ENCODE assay signal across 8 cellular contexts in genomic region chr15:81265256-81265943, GRCh38. TPM values are rescaled to one million over a fixed set of nuclear protein-coding genes. Genes with fewer than 3 reads are reported as not detected.
DNase-seq lines count a peak whose midpoint lies in the region; ATAC-seq, FAIRE-seq and TF ChIP-seq lines count a peak whose summit lies in the region.

No MANE protein-coding gene starts in this region.

- POLR2A ChIA-PET in CD8-positive, alpha-beta T cell (lab: Charles Lee) = interaction anchor here (0.9 to 1.8 kb wide), 10 partner anchors 21 to 130 kb away, joined by 3 to 7 read pairs (median 4); no protein-coding TSS in a partner anchor
- POLR2A ChIA-PET in HepG2 (lab: Yijun Ruan, JAX) = no interaction called here

- H3K4me3 Mint-ChIP-seq in CD8-positive, alpha-beta T cell = peak overlapping the region; percentile 78
- peak overlapping the region; percentile 44 for H3K4me3 Mint-ChIP-seq in T-helper 2 cell treated with Interferon-gamma antibody and Interleukin-4, amounts not matched to agents 5 μg/mL and 100 μg/mL, for 36 hours

- H4K20me1 ChIP-seq in HepG2 (ENCODE audit: insufficient read depth, low read length) = no peaks in the 10 kb centered on the region

- TF ChIP-seq POLR2A in HepG2 (IDR thresholded peaks at IDR 0.05; ENCODE audit: insufficient read depth in 1 of 2, low read depth in 2 of 2, low read length in 2 of 2) (no peak), prostate gland (IDR thresholded peaks at IDR 0.05) (no peak)

- no peak overlapping the region for H3K4me3 ChIP-seq in CD8-positive, alpha-beta T cell (ENCODE audit: low read depth, low read length)
- H3K4me3 ChIP-seq in HepG2 (replicated peaks in 1 of 3; ENCODE audit: insufficient read depth in 1 of 3, low read depth in 2 of 3, low read length in 3 of 3) (no peak overlapping the region), prostate gland (no peak overlapping the region)

- H3K79me2 ChIP-seq in HepG2 (ENCODE audit: insufficient read depth, low read length) = no peaks in the 10 kb centered on the region

- intact Hi-C loops in CD8-positive, alpha-beta T cell (cut with DNase I, micrococcal nuclease) = loop anchor here (2.0 to 5.0 kb wide), 3 partner anchors 278 to 808 kb away; partner anchors contain the start of gene MESD (in 1 of the 2)
- intact Hi-C loops in HepG2 (cut with micrococcal nuclease; ENCODE audit: unreplicated experiment) = no loop called here
- intact Hi-C loops in prostate gland (cut with DNase I) = loop anchor here (2.0 to 5.0 kb wide), 2 partner anchors 159 to 288 kb away; no protein-coding TSS in a partner anchor

- H3K27me3 ChIP-seq in CD8-positive, alpha-beta T cell (ENCODE audit: insufficient read depth, low read length) = no peaks in the 10 kb centered on the region
- peaks cover 0 to 13% of the 10 kb centered on the region in 2 experiments; a peak in 3 of 5 replicates for H3K27me3 ChIP-seq in HepG2 (ENCODE audit: control insufficient read depth in 1 of 2, insufficient read depth in 2 of 2, low read length in 2 of 2)
- H3K27me3 ChIP-seq in prostate gland (replicated peaks; ENCODE audit: insufficient read depth) = peaks cover 4% of the 10 kb centered on the region

- H3K36me3 ChIP-seq in CD8-positive, alpha-beta T cell (ENCODE audit: insufficient read depth, low read length) = no peaks in the 10 kb centered on the region
- no peaks in the 10 kb centered on the region for H3K36me3 ChIP-seq in HepG2 (replicated peaks in 1 of 2; ENCODE audit: control insufficient read depth in 1 of 2, insufficient read depth in 2 of 2, low read length in 2 of 2)
- H3K36me3 ChIP-seq in prostate gland = no peaks in the 10 kb centered on the region

- H3K4me1 Mint-ChIP-seq in CD8-positive, alpha-beta T cell (ENCODE audit: low read depth) = peaks cover 47% of the 10 kb centered on the region
- peaks cover 28% of the 10 kb centered on the region for H3K4me1 Mint-ChIP-seq in T-helper 2 cell treated with Interferon-gamma antibody and Interleukin-4, amounts not matched to agents 5 μg/mL and 100 μg/mL, for 36 hours (ENCODE audit: low read depth)

- CTCF ChIA-PET in CD8-positive, alpha-beta T cell (lab: Charles Lee) = interaction anchor here (0.6 to 22.1 kb wide), 65 partner anchors 8 to 1899 kb away, joined by 3 to 498 read pairs (median 5); partner anchors contain the start of gene STARD5
- CTCF ChIA-PET in HepG2 (lab: Yijun Ruan, JAX; ENCODE audit: low intra/inter-chr PET ratio, low total read pairs) = interaction anchor here (1.0 to 2.4 kb wide), 3 partner anchors 110 to 288 kb away, joined by 6 to 47 read pairs (median 31); no protein-coding TSS in a partner anchor

- H3K27ac Mint-ChIP-seq in CD8-positive, alpha-beta T cell = no peak overlapping the region
- H3K27ac Mint-ChIP-seq in T-helper 2 cell treated with Interferon-gamma antibody and Interleukin-4, amounts not matched to agents 5 μg/mL and 100 μg/mL, for 36 hours = no peak overlapping the region

- no peak for FAIRE-seq in HepG2 (lab: Jason Lieb, UNC)

- no peaks in the 10 kb centered on the region for H3K27me3 Mint-ChIP-seq in CD8-positive, alpha-beta T cell (ENCODE audit: low read depth)
- H3K27me3 Mint-ChIP-seq in T-helper 2 cell treated with Interferon-gamma antibody and Interleukin-4, amounts not matched to agents 5 μg/mL and 100 μg/mL, for 36 hours (ENCODE audit: low read depth) = peaks cover 10% of the 10 kb centered on the region

- no peaks in the 10 kb centered on the region for H3K9me3 Mint-ChIP-seq in CD8-positive, alpha-beta T cell
- H3K9me3 Mint-ChIP-seq in T-helper 2 cell treated with Interferon-gamma antibody and Interleukin-4, amounts not matched to agents 5 μg/mL and 100 μg/mL, for 36 hours = no peaks in the 10 kb centered on the region

- no peak for TF ChIP-seq EP300 in HepG2 (IDR thresholded peaks at IDR 0.05; ENCODE audit: low read depth in 2 of 2, low read length in 2 of 2)
- no peak for TF ChIP-seq EP300 in HepG2 (CRISPR knock-in tag; IDR thresholded peaks at IDR 0.05; ENCODE audit: borderline replicate concordance)

- in situ Hi-C loops in HepG2 (cut with HindIII; ENCODE audit: extremely low pct_ligation_motif_present, low pct_unique_long_range_greater_than_20kb) = loop anchor here (5.0 kb wide), 2 partner anchors 103 to 158 kb away; no protein-coding TSS in a partner anchor

- BruUV-seq in HepG2 (replicated peaks; lab: Mats Ljungman, UMichigan) = no TSS peak

- peaks cover 29% of the 10 kb centered on the region for H3K4me1 ChIP-seq in CD8-positive, alpha-beta T cell (ENCODE audit: insufficient read depth, low read length)
- peaks cover 10% of the 10 kb centered on the region for H3K4me1 ChIP-seq in HepG2 (ENCODE audit: insufficient read depth, low read length)
- H3K4me1 ChIP-seq in prostate gland (replicated peaks) = no peaks in the 10 kb centered on the region

- no peak overlapping the region for H3K9ac ChIP-seq in HepG2 (ENCODE audit: insufficient read depth, low read depth, low read length)

- no peak for TF ChIP-seq RAD21 in HepG2 (CRISPR knock-in tag; IDR thresholded peaks at IDR 0.05)

- no peak overlapping the region for H3K27ac ChIP-seq in CD8-positive, alpha-beta T cell (ENCODE audit: low read depth, low read length)
- H3K27ac ChIP-seq in HepG2 (ENCODE audit: extremely low read length, insufficient read depth, low read length) (no peak overlapping the region), prostate gland (no peak overlapping the region)

- WGBS in HepG2 (ENCODE audit: low lambda C conversion rate) = 30% methylated on average over 9 of the region's 12 CpGs
- 62% methylated on average over 12 of the region's 12 CpGs for WGBS in prostate gland

- H2AFZ ChIP-seq in HepG2 (ENCODE audit: low read length) = peak overlapping the region; percentile 31

- no peak for TF ChIP-seq CTCF in CD8-positive, alpha-beta T cell (IDR thresholded peaks at IDR 0.05)
- TF ChIP-seq CTCF in GM20000 (IDR thresholded peaks at IDR 0.05; ENCODE audit: extremely low read depth, missing control alignments) = no peak
- TF ChIP-seq CTCF in HepG2 (CRISPR knock-in tag; IDR thresholded peaks at IDR 0.05) = no peak
- no peak for TF ChIP-seq CTCF in prostate gland (IDR thresholded peaks at IDR 0.05)
- TF ChIP-seq CTCF in GM10266 (IDR thresholded peaks at IDR 0.05; ENCODE audit: control insufficient read depth, insufficient read depth, low read depth, missing control alignments) = no peak

- H3K36me3 Mint-ChIP-seq in CD8-positive, alpha-beta T cell = no peaks in the 10 kb centered on the region
- H3K36me3 Mint-ChIP-seq in T-helper 2 cell treated with Interferon-gamma antibody and Interleukin-4, amounts not matched to agents 5 μg/mL and 100 μg/mL, for 36 hours (ENCODE audit: low read depth) = no peaks in the 10 kb centered on the region

- no peaks in the 10 kb centered on the region for H3K9me3 ChIP-seq in CD8-positive, alpha-beta T cell (ENCODE audit: low read length)
- H3K9me3 ChIP-seq in HepG2 (ENCODE audit: low read length) (no peaks in the 10 kb centered on the region), prostate gland (no peaks in the 10 kb centered on the region)

- H3K4me2 ChIP-seq in HepG2 (ENCODE audit: low read depth, low read length) = peak overlapping the region; percentile 63

- no peak for ATAC-seq in CD8-positive, alpha-beta T cell
- ATAC-seq in HepG2 = peak; percentile 42

- no peak for DNase-seq in CD8-positive, alpha-beta T cell
- DNase-seq in GM20000 (ENCODE audit: low spot score) (peak; percentile 31), HepG2 (ENCODE audit: low spot score) (no peak), prostate gland (ENCODE audit: low spot score) (no peak), NCI-H2081 (lab: John Stamatoyannopoulos, UW) (no peak), SKM-1 (lab: John Stamatoyannopoulos, UW; ENCODE audit: unreplicated experiment) (no peak), GM10266 (ENCODE audit: extremely low spot score) (no peak)
- DNase-seq in T-helper 2 cell treated with Interferon-gamma antibody and Interleukin-4, amounts not matched to agents 5 μg/mL and 100 μg/mL, for 36 hours (ENCODE audit: low spot score) = no peak

TF ChIP-seq in HepG2, 621 proteins besides CTCF, POLR2A, EP300 and RAD21:
- no peak for TF ChIP-seq MXD1 (CRISPR knock-in tag; IDR thresholded peaks at IDR 0.05)
- TF ChIP-seq ZNF644 (CRISPR knock-in tag; IDR thresholded peaks at IDR 0.05; ENCODE audit: low read depth) = no peak
- TF ChIP-seq ADNP (CRISPR knock-in tag; IDR thresholded peaks at IDR 0.05) = no peak

RNA-seq across cellular contexts. Expression of gene STARD5, which starts 58.5 kb away (rescaled TPM):
- total RNA-seq in CD8-positive, alpha-beta T cell = 10 to 100 TPM; 13.6 to 14.3 TPM
- total RNA-seq in HepG2 (2016; rRNA removed; fragmentation: Illumina TruSeq; extraction: Trizol) (1.6 and 3.1 TPM in 2 replicates), prostate gland (10 to 100 TPM; 19.6 to 23.2 TPM)
- total RNA-seq in HepG2 (2016; cell fraction: cytosol; rRNA removed; fragmentation: Illumina TruSeq; extraction: Trizol; ENCODE audit: low read depth) = 1.0 and 1.6 TPM in 2 replicates
- total RNA-seq in HepG2 (2016; cell fraction: insoluble cytoplasmic fraction; rRNA removed; fragmentation: Illumina TruSeq; extraction: Trizol) = 0.79 and 2.3 TPM in 2 replicates
- 1.0 and 1.2 TPM in 2 replicates for total RNA-seq in HepG2 (2016; cell fraction: membrane; rRNA removed; fragmentation: Illumina TruSeq; extraction: Trizol)
- total RNA-seq in HepG2 (2016; cell fraction: nucleus; rRNA removed; fragmentation: Illumina TruSeq; extraction: Trizol) = 3.9 and 5.4 TPM in 2 replicates
- 3.5 TPM in 2 replicates for polyA plus RNA-seq in HepG2 (2011; rRNA removed)
- polyA plus RNA-seq in HepG2 (2011; cell fraction: cytosol; rRNA removed) = 2.2 and 2.3 TPM in 2 replicates
- polyA plus RNA-seq in HepG2 (2011; cell fraction: nucleus; rRNA removed) = 13.0 and 14.0 TPM in 2 replicates
- 0.79 and 0.84 TPM in 2 replicates for polyA plus RNA-seq in HepG2 (2012)
- 0.96 and 0.98 TPM in 2 replicates for polyA plus RNA-seq in HepG2 (2016; cell fraction: cytosol; fragmentation: Illumina TruSeq; extraction: Trizol; ENCODE audit: low read depth)
- 1.8 and 2.1 TPM in 2 replicates for polyA plus RNA-seq in HepG2 (2016; cell fraction: insoluble cytoplasmic fraction; fragmentation: Illumina TruSeq; extraction: Trizol; ENCODE audit: low read depth)
- 1.00 and 1.8 TPM in 2 replicates for polyA plus RNA-seq in HepG2 (2016; cell fraction: membrane; fragmentation: Illumina TruSeq; extraction: Trizol; ENCODE audit: low read depth)
- polyA plus RNA-seq in HepG2 (2016; cell fraction: nucleus; fragmentation: Illumina TruSeq; extraction: Trizol; ENCODE audit: insufficient read depth, low read depth) = 6.1 and 6.6 TPM in 2 replicates
- 2.2 and 3.7 TPM in 2 replicates for polyA minus RNA-seq in HepG2 (2011; rRNA and poly(A)+ RNA removed; ENCODE audit: low replicate concordance)
- 0.40 and 0.70 TPM in 2 replicates for polyA minus RNA-seq in HepG2 (2011; cell fraction: cytosol; rRNA and poly(A)+ RNA removed)
- polyA minus RNA-seq in HepG2 (2011; cell fraction: nucleus; rRNA and poly(A)+ RNA removed) = 13.5 and 14.9 TPM in 2 replicates
